Comparison of ENCODE assay signal across 14 cellular contexts in genomic region chr12:131536337-131536736, GRCh38.
A peak's percentile ranks its signal among the peaks of the same experiment; 100 is the strongest.
DNase-seq lines count a peak whose midpoint lies in the region; ATAC-seq and TF ChIP-seq lines count a peak whose summit lies in the region.
"Had no signal": no experiment of that assay in that cellular context is flagged by ENCODE, and none has a peak within 500 bp of the region (broad histone marks: within the 10 kb centered on the region; RNA-seq: fewer than 3 reads in every experiment).

No MANE protein-coding gene starts in this region.

- H3K9me3 Mint-ChIP-seq in naive thymus-derived CD4-positive, alpha-beta T cell = peaks cover 0 to 2% (median 0%) of the 10 kb centered on the region in 11 donors
- H3K9me3 Mint-ChIP-seq in GM23338 = no peaks in the 10 kb centered on the region

- no peak for TF ChIP-seq CTCF in GM23338 (conservative IDR thresholded peaks at IDR 0.05; ENCODE audit: low read depth in 2 of 2)

- intact Hi-C loops in naive thymus-derived CD4-positive, alpha-beta T cell (cut with micrococcal nuclease) = loop anchor here in 1 of 2 donors (10.0 kb wide), 1 partner anchor 68 kb away; no protein-coding TSS in a partner anchor

- CTCF ChIA-PET in naive thymus-derived CD4-positive, alpha-beta T cell (lab: Charles Lee) = no interaction called here

- H3K27ac Mint-ChIP-seq in naive thymus-derived CD4-positive, alpha-beta T cell = peak overlapping the region in 8 of 9 donors; percentile 74 to 93 (median 88)
- H3K27ac Mint-ChIP-seq in GM23338 = no peak overlapping the region

- no peak overlapping the region for H3K4me2 ChIP-seq in GM23338

- no peak overlapping the region for H2AFZ ChIP-seq in GM23338

- peak; percentile 4 for DNase-seq in activated T-cell treated with anti-CD3 and anti-CD28 coated beads for 24 hours (ENCODE audit: low read depth)
- DNase-seq in activated T-cell treated with anti-CD3 and anti-CD28 coated beads, Interleukin-2, amount 50 U/mL, for 1 hour = no peak
- DNase-seq in activated effector memory CD4-positive, alpha-beta T cell treated with Interleukin-2 at 50 U/mL for 16 hours = peak; percentile 23
- peak in 7 of 9 donors; percentile 17 to 75 (median 58) for DNase-seq in naive thymus-derived CD4-positive, alpha-beta T cell
- DNase-seq in stimulated activated naive CD8-positive, alpha-beta T cell treated with anti-CD3 and anti-CD28 coated beads, Interleukin-15, Interleukin-2, amounts not matched to agents 100 U/mL and 50 U/mL, for 24 hours = peak; percentile 16
- DNase-seq in GM23338 (ENCODE audit: low spot score) = no peak
- DNase-seq in MV-4-11 (lab: John Stamatoyannopoulos, UW) = no peak
- no peak for DNase-seq in caudate nucleus (lab: John Stamatoyannopoulos, UW)
- DNase-seq: ACHN, Caco-2, glutamatergic neuron, KG1, NCI-H446 had no signal

- H3K4me3 ChIP-seq in naive thymus-derived CD4-positive, alpha-beta T cell (ENCODE audit: low read length) = no peak overlapping the region
- H3K4me3 ChIP-seq in GM23338 = no peak overlapping the region
- H3K4me3 ChIP-seq: SJSA1 had no signal

- peaks cover 3% of the 10 kb centered on the region; the same call in 1 of the 2 replicates for H3K9me2 ChIP-seq in GM23338 (ENCODE audit: insufficient read depth)

- H3K4me3 Mint-ChIP-seq in naive thymus-derived CD4-positive, alpha-beta T cell = peak overlapping the region in 7 of 10 donors; percentile 7 to 62 (median 45)
- no peak overlapping the region for H3K4me3 Mint-ChIP-seq in GM23338

- peaks cover 0 to 28% (median 13%) of the 10 kb centered on the region in 7 donors for H3K4me1 Mint-ChIP-seq in naive thymus-derived CD4-positive, alpha-beta T cell
- H3K4me1 Mint-ChIP-seq in GM23338 = no peaks in the 10 kb centered on the region; the same call in 2 of the 3 replicates

- no peaks in the 10 kb centered on the region for H3K79me2 ChIP-seq in GM23338 (replicated peaks; ENCODE audit: insufficient read depth)

- H3K4me1 ChIP-seq in naive thymus-derived CD4-positive, alpha-beta T cell (ENCODE audit: control insufficient read depth in 2 of 2, insufficient read depth in 2 of 2, low read length in 2 of 2) = peaks cover 6 to 26% of the 10 kb centered on the region in 2 donors
- no peaks in the 10 kb centered on the region for H3K4me1 ChIP-seq in GM23338 (ENCODE audit: insufficient read depth)
- H3K4me1 ChIP-seq: Caco-2, SJSA1 had no signal

- POLR2A ChIA-PET in naive thymus-derived CD4-positive, alpha-beta T cell (lab: Charles Lee) = interaction anchor here (0.5 to 1.5 kb wide), 5 partner anchors 18 to 192 kb away, joined by 3 to 6 read pairs (median 4); no protein-coding TSS in a partner anchor

- ATAC-seq in naive thymus-derived CD4-positive, alpha-beta T cell = peak; percentile 86
- peak; percentile 43 for ATAC-seq in stimulated activated naive CD8-positive, alpha-beta T cell treated with anti-CD3 and anti-CD28 coated beads, Interleukin-15, Interleukin-2, amounts not matched to agents 100 U/mL and 50 U/mL, for 24 hours
- no peak for ATAC-seq in GM23338

- no peaks in the 10 kb centered on the region for H3K36me3 ChIP-seq in naive thymus-derived CD4-positive, alpha-beta T cell (ENCODE audit: control insufficient read depth in 2 of 3, insufficient read depth in 3 of 3, low read length in 3 of 3)
- H3K36me3 ChIP-seq in GM23338 (ENCODE audit: insufficient read depth) = no peaks in the 10 kb centered on the region
- H3K36me3 ChIP-seq: SJSA1 had no signal

- no peaks in the 10 kb centered on the region for H4K20me1 ChIP-seq in GM23338 (replicated peaks; ENCODE audit: insufficient read depth)

- no peaks in the 10 kb centered on the region for H3K27me3 ChIP-seq in naive thymus-derived CD4-positive, alpha-beta T cell (ENCODE audit: control insufficient read depth in 2 of 2, insufficient read depth in 2 of 2, low read length in 2 of 2)
- no peaks in the 10 kb centered on the region for H3K27me3 ChIP-seq in GM23338 (ENCODE audit: insufficient read depth)
- H3K27me3 ChIP-seq: SJSA1 had no signal

- H3K27me3 Mint-ChIP-seq in naive thymus-derived CD4-positive, alpha-beta T cell = peaks cover 0 to 6% (median 0%) of the 10 kb centered on the region in 5 donors
- H3K27me3 Mint-ChIP-seq in GM23338 (ENCODE audit: insufficient read depth, low read depth, poor library complexity) = no peaks in the 10 kb centered on the region

- no peaks in the 10 kb centered on the region for H3F3A ChIP-seq in GM23338 (replicated peaks; ENCODE audit: low read depth)

- H3K36me3 Mint-ChIP-seq in naive thymus-derived CD4-positive, alpha-beta T cell = peaks cover 0 to 4% (median 3%) of the 10 kb centered on the region in 5 donors
- no peaks in the 10 kb centered on the region for H3K36me3 Mint-ChIP-seq in GM23338 (ENCODE audit: low read depth)

- H3K27ac ChIP-seq in naive thymus-derived CD4-positive, alpha-beta T cell (ENCODE audit: low read depth, low read length) = peak overlapping the region; percentile 54
- H3K27ac ChIP-seq in GM23338 (ENCODE audit: low read depth) (no peak overlapping the region), caudate nucleus (ENCODE audit: low read depth, low read length) (no peak overlapping the region)
- H3K27ac ChIP-seq: SJSA1 had no signal

- H3K9me3 ChIP-seq in naive thymus-derived CD4-positive, alpha-beta T cell (ENCODE audit: control insufficient read depth in 2 of 3, low read length in 3 of 3) = no peaks in the 10 kb centered on the region
- H3K9me3 ChIP-seq: Caco-2, SJSA1 had no signal

TF ChIP-seq in GM23338, 12 proteins besides CTCF, POLR2A, EP300 and RAD21:
- TF ChIP-seq POLR2AphosphoS5 (IDR thresholded peaks at IDR 0.05; ENCODE audit: low read depth) (no peak), CREB1 (CRISPR knock-in tag; IDR thresholded peaks at IDR 0.05; ENCODE audit: low read depth) (no peak), STAT1 (IDR thresholded peaks at IDR 0.05; ENCODE audit: unreplicated experiment) (no peak), ZNF114 (CRISPR knock-in tag; IDR thresholded peaks at IDR 0.05) (no peak), EZH2phosphoT487 (IDR thresholded peaks at IDR 0.05; ENCODE audit: unreplicated experiment) (no peak), ZNF331 (CRISPR knock-in tag; IDR thresholded peaks at IDR 0.05; ENCODE audit: low read depth) (no peak), JUNB (IDR thresholded peaks at IDR 0.05; ENCODE audit: unreplicated experiment) (no peak), NANOG (IDR thresholded peaks at IDR 0.05; ENCODE audit: borderline replicate concordance) (no peak)

Comparison
In these comparisons a context has a peak if more than half of its experiments do, and no peak if none do; other contexts are left out.
1. DNase-seq: peak in activated T-cell treated with anti-CD3 and anti-CD28 coated beads for 24 hours (single experiment), activated effector memory CD4-positive, alpha-beta T cell treated with Interleukin-2 at 50 U/mL for 16 hours (single experiment), naive thymus-derived CD4-positive, alpha-beta T cell (7 of 9) and stimulated activated naive CD8-positive, alpha-beta T cell treated with anti-CD3 and anti-CD28 coated beads, Interleukin-15, Interleukin-2, amounts not matched to agents 100 U/mL and 50 U/mL, for 24 hours (single experiment); none in activated T-cell treated with anti-CD3 and anti-CD28 coated beads, Interleukin-2, amount 50 U/mL, for 1 hour (single experiment), GM23338 (single experiment), MV-4-11 (single experiment) and caudate nucleus (0 of 61).